Comparison of ENCODE assay signal across 12 cellular contexts in genomic region chr2:121613152-121613551, GRCh38.
"Had no signal": no experiment of that assay in that cellular context is flagged by ENCODE, and none has a peak within 500 bp of the region (broad histone marks: within the 10 kb centered on the region; RNA-seq: fewer than 3 reads in every experiment).

No MANE protein-coding gene starts in this region.

- ATAC-seq: left lung had no signal

- DNase-seq: left lung; mesendoderm; naive B cell; retina; sigmoid colon; stimulated activated CD4-positive, alpha-beta T cell treated with anti-CD3 and anti-CD28 coated beads, Interleukin-2, amount 100 ng/mL, for 24 hours; stimulated activated naive CD4-positive, alpha-beta T cell; stomach; trophoblast cell had no signal

- H3K4me3 ChIP-seq: left lung, prostate gland, sigmoid colon, skin epidermis, stomach had no signal

- H3K27me3 ChIP-seq: left lung, sigmoid colon, stomach had no signal

- H3K9me3 ChIP-seq: prostate gland, sigmoid colon, stomach had no signal

- H3K4me1 ChIP-seq: prostate gland had no signal

- H3K27ac ChIP-seq: parathyroid adenoma, prostate gland, sigmoid colon, skin epidermis, stomach had no signal

- H3K36me3 ChIP-seq: prostate gland, sigmoid colon had no signal
